Comparison of ENCODE assay signal across 9 cellular contexts in the genomic region with DNA sequence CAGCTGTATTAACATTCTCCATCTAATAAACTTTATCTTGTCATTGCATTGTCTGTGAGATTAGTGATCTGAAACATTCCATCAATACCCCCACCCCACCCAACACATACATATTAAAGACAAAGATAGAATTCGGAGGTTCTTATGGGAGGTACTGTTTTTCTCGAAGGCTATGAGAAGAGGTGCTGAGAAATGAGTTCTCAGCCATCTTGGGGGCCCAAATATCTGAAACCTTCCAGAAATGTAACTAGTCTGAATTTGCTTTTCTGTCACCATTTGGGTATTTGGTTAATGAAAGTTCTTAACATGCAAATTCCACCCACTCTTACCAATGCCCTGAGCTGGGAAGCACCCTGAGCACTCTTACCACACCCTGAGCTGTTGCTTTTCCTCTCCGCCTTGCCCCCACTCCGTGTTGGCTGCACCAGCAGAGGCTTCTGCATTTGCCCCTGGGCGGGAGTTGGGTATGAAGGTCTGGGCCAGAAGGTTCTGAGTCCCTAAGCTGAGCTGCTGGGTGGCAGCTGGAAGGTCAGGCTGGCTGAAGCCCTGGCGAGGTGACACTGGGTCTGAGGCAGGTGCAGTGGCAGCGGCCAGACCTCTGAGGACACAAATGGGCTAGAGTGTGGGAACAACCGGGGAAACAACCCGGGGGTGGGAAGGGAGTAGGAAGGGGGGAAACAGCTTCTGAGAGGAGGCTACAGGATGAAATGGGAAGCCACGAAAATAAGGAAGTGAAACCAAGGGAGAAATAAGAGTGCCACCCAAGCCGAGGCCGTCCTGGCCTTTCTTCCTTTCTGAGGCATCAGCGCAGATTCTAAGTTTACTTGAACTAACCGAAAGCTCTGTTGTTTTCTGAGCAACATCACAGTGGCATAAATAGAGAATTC. TPM values are rescaled to one million over a fixed set of nuclear protein-coding genes. Genes with fewer than 3 reads are reported as not detected.
DNase-seq lines count a peak whose midpoint lies in the region; ATAC-seq lines count a peak whose summit lies in the region.
"Had no signal": no experiment of that assay in that cellular context is flagged by ENCODE, and none has a peak within 500 bp of the region (broad histone marks: within the 10 kb centered on the region; RNA-seq: fewer than 3 reads in every experiment).

No MANE protein-coding gene starts in this region.

- peak overlapping the region; percentile 60 for H3K4me3 Mint-ChIP-seq in activated CD8-positive, alpha-beta T cell treated with anti-CD3 and anti-CD28 coated beads, Interleukin-2, amount 10 ng/mL, durations not matched to agents 7 days and 5 days
- peak overlapping the region; percentile 91 for H3K4me3 Mint-ChIP-seq in natural killer cell treated with Interleukin-12 subunit alpha and Interleukin-12 subunit beta and Interleukin-15 and Interleukin-18, amount 100 ng/mL, for 72 hours

- ATAC-seq in GM19452 (IDR thresholded peaks at IDR 0.05; ENCODE audit: unreplicated experiment) (peak; percentile 69), HG03342 (IDR thresholded peaks at IDR 0.05; ENCODE audit: unreplicated experiment) (peak; percentile 81)
- peak; percentile 52 for ATAC-seq in activated CD8-positive, alpha-beta T cell treated with anti-CD3 and anti-CD28 coated beads, Interleukin-2, amount 10 ng/mL, durations not matched to agents 7 days and 5 days
- ATAC-seq in natural killer cell treated with Interleukin-12 subunit alpha and Interleukin-12 subunit beta and Interleukin-15 and Interleukin-18, amount 100 ng/mL, for 72 hours: peak; percentile 79 to 89
- ATAC-seq: HCT116 had no signal

- H3K9me3 Mint-ChIP-seq in activated CD8-positive, alpha-beta T cell treated with anti-CD3 and anti-CD28 coated beads, Interleukin-2, amount 10 ng/mL, durations not matched to agents 7 days and 5 days (ENCODE audit: insufficient read depth): peaks cover 7% of the 10 kb centered on the region
- no peaks in the 10 kb centered on the region for H3K9me3 Mint-ChIP-seq in natural killer cell treated with Interleukin-12 subunit alpha and Interleukin-12 subunit beta and Interleukin-15 and Interleukin-18, amount 100 ng/mL, for 72 hours

- no peaks in the 10 kb centered on the region for H3K27me3 Mint-ChIP-seq in activated CD8-positive, alpha-beta T cell treated with anti-CD3 and anti-CD28 coated beads, Interleukin-2, amount 10 ng/mL, durations not matched to agents 7 days and 5 days (ENCODE audit: low read depth)
- H3K27me3 Mint-ChIP-seq in natural killer cell treated with Interleukin-12 subunit alpha and Interleukin-12 subunit beta and Interleukin-15 and Interleukin-18, amount 100 ng/mL, for 72 hours: no peaks in the 10 kb centered on the region

- DNase-seq in GF-D8 (lab: John Stamatoyannopoulos, UW): peak; percentile 23
- no peak for DNase-seq in activated CD8-positive, alpha-beta T cell treated with anti-CD3 and anti-CD28 coated beads, Interleukin-2, amount 10 ng/mL, durations not matched to agents 7 days and 5 days
- peak; percentile 82 for DNase-seq in natural killer cell treated with Interleukin-12 subunit alpha and Interleukin-12 subunit beta and Interleukin-15 and Interleukin-18, amount 100 ng/mL, for 72 hours (ENCODE audit: low spot score)
- DNase-seq in NCI-H1436 (lab: John Stamatoyannopoulos, UW): no peak
- no peak for DNase-seq in GOT3 (lab: John Stamatoyannopoulos, UW)
- no peak for DNase-seq in NCI-H2227 (lab: John Stamatoyannopoulos, UW; ENCODE audit: unreplicated experiment)

- CTCF ChIA-PET in activated CD8-positive, alpha-beta T cell treated with anti-CD3 and anti-CD28 coated beads, Interleukin-2, amount 10 ng/mL, durations not matched to agents 7 days and 5 days (lab: Charles Lee): interaction anchor here (0.7 to 6.3 kb wide), 13 partner anchors 10 to 180 kb away, joined by 3 to 31 read pairs (median 3); no protein-coding TSS in a partner anchor

- POLR2A ChIA-PET in activated CD8-positive, alpha-beta T cell treated with anti-CD3 and anti-CD28 coated beads, Interleukin-2, amount 10 ng/mL, durations not matched to agents 7 days and 5 days (lab: Charles Lee): interaction anchor here (0.6 to 2.9 kb wide), 7 partner anchors 11 to 104 kb away, joined by 3 to 22 read pairs (median 3); a partner anchor contains a TSS

- peak overlapping the region; percentile 94 for H3K27ac Mint-ChIP-seq in activated CD8-positive, alpha-beta T cell treated with anti-CD3 and anti-CD28 coated beads, Interleukin-2, amount 10 ng/mL, durations not matched to agents 7 days and 5 days
- peak overlapping the region; percentile 97 to 100 for H3K27ac Mint-ChIP-seq in natural killer cell treated with Interleukin-12 subunit alpha and Interleukin-12 subunit beta and Interleukin-15 and Interleukin-18, amount 100 ng/mL, for 72 hours

- peaks cover 22% of the 10 kb centered on the region for H3K4me1 Mint-ChIP-seq in activated CD8-positive, alpha-beta T cell treated with anti-CD3 and anti-CD28 coated beads, Interleukin-2, amount 10 ng/mL, durations not matched to agents 7 days and 5 days (ENCODE audit: low read depth)
- peaks cover 25 to 40% of the 10 kb centered on the region in 2 donors for H3K4me1 Mint-ChIP-seq in natural killer cell treated with Interleukin-12 subunit alpha and Interleukin-12 subunit beta and Interleukin-15 and Interleukin-18, amount 100 ng/mL, for 72 hours (ENCODE audit: low read depth in 2 of 2)

- peaks cover 30% of the 10 kb centered on the region for H3K36me3 Mint-ChIP-seq in activated CD8-positive, alpha-beta T cell treated with anti-CD3 and anti-CD28 coated beads, Interleukin-2, amount 10 ng/mL, durations not matched to agents 7 days and 5 days (ENCODE audit: low read depth)
- peaks cover 12% of the 10 kb centered on the region for H3K36me3 Mint-ChIP-seq in natural killer cell treated with Interleukin-12 subunit alpha and Interleukin-12 subunit beta and Interleukin-15 and Interleukin-18, amount 100 ng/mL, for 72 hours

RNA-seq across cellular contexts. Expression of a gene that starts 26.4 kb away (rescaled TPM):
- total RNA-seq in activated CD8-positive, alpha-beta T cell treated with anti-CD3 and anti-CD28 coated beads, Interleukin-2, amount 10 ng/mL, durations not matched to agents 7 days and 5 days: 10 to 100 TPM; 37.2 to 38.0 TPM
- total RNA-seq in natural killer cell treated with Interleukin-12 subunit alpha and Interleukin-12 subunit beta and Interleukin-15 and Interleukin-18, amount 100 ng/mL, for 72 hours: 10 to 100 TPM; 57.1 to 91.7 TPM

RNA-seq across cellular contexts. Expression of a gene that starts 28.4 kb away (rescaled TPM):
- total RNA-seq in activated CD8-positive, alpha-beta T cell treated with anti-CD3 and anti-CD28 coated beads, Interleukin-2, amount 10 ng/mL, durations not matched to agents 7 days and 5 days: 10 to 100 TPM; 27.9 to 29.3 TPM
- 10 to 100 TPM; 26.9 to 70.4 TPM for total RNA-seq in natural killer cell treated with Interleukin-12 subunit alpha and Interleukin-12 subunit beta and Interleukin-15 and Interleukin-18, amount 100 ng/mL, for 72 hours

RNA-seq across cellular contexts. Expression of a gene that starts 39.5 kb away (rescaled TPM):
- 10 to 100 TPM; 19.3 to 21.0 TPM for total RNA-seq in activated CD8-positive, alpha-beta T cell treated with anti-CD3 and anti-CD28 coated beads, Interleukin-2, amount 10 ng/mL, durations not matched to agents 7 days and 5 days
- 10 to 100 TPM; 25.0 to 26.2 TPM for total RNA-seq in natural killer cell treated with Interleukin-12 subunit alpha and Interleukin-12 subunit beta and Interleukin-15 and Interleukin-18, amount 100 ng/mL, for 72 hours

Comparison
In these comparisons a context has a peak if more than half of its experiments do, and no peak if none do; other contexts are left out.
1. DNase-seq: peak in GF-D8 (single experiment) and natural killer cell treated with Interleukin-12 subunit alpha and Interleukin-12 subunit beta and Interleukin-15 and Interleukin-18, amount 100 ng/mL, for 72 hours (single experiment); none in activated CD8-positive, alpha-beta T cell treated with anti-CD3 and anti-CD28 coated beads, Interleukin-2, amount 10 ng/mL, durations not matched to agents 7 days and 5 days (single experiment), NCI-H1436 (single experiment), GOT3 (single experiment) and NCI-H2227 (single experiment).
2. Peak in every context shown above with its lines, with median percentiles within 50 percentile points of each other: ATAC-seq.